Comparison of ENCODE assay signal across 10 cellular contexts in genomic region chr4:150722908-150723362, GRCh38.
DNase-seq lines count a peak whose midpoint lies in the region; ATAC-seq and TF ChIP-seq lines count a peak whose summit lies in the region.
"Had no signal": no experiment of that assay in that cellular context is flagged by ENCODE, and none has a peak within 500 bp of the region (broad histone marks: within the 10 kb centered on the region; RNA-seq: fewer than 3 reads in every experiment).

No MANE protein-coding gene starts in this region.

- peaks cover 5% of the 10 kb centered on the region for H3K4me1 Mint-ChIP-seq in endothelial cell (ENCODE audit: unreplicated experiment)
- H3K4me1 Mint-ChIP-seq: activated naive CD8-positive, alpha-beta T cell treated with anti-CD3 and anti-CD28 coated beads, Interleukin-2, amount 10 ng/mL, durations not matched to agents 7 days and 5 days had no signal

- peak; percentile 73 for TF ChIP-seq CTCF in VCaP (conservative IDR thresholded peaks at IDR 0.05)
- no peak for TF ChIP-seq CTCF in endothelial cell (IDR thresholded peaks at IDR 0.05; ENCODE audit: unreplicated experiment)

- DNase-seq in EH (ENCODE audit: low read depth), result peak; percentile 25
- DNase-seq in Right ventricle myocardium inferior (ENCODE audit: missing footprints), result peak; percentile 90
- peak; percentile 10 for DNase-seq in pons (ENCODE audit: low spot score)
- no peak for DNase-seq in endothelial cell (ENCODE audit: low spot score)
- DNase-seq in NCI-H1417 (lab: John Stamatoyannopoulos, UW), result no peak
- DNase-seq in NAMALWA (ENCODE audit: low spot score), result no peak
- DNase-seq: activated naive CD8-positive, alpha-beta T cell treated with anti-CD3 and anti-CD28 coated beads, Interleukin-2, amount 10 ng/mL, durations not matched to agents 7 days and 5 days; DMS53 had no signal

- H3K36me3 Mint-ChIP-seq in endothelial cell (ENCODE audit: low read depth, unreplicated experiment), result peaks cover 11% of the 10 kb centered on the region

- intact Hi-C loops in Right ventricle myocardium inferior (cut with DNase I), result loop anchor here (2.0 to 10.0 kb wide), 2 partner anchors 144 to 242 kb away; no protein-coding TSS in a partner anchor

- no peak overlapping the region for H3K4me3 Mint-ChIP-seq in endothelial cell (ENCODE audit: unreplicated experiment)
- H3K4me3 Mint-ChIP-seq: activated naive CD8-positive, alpha-beta T cell treated with anti-CD3 and anti-CD28 coated beads, Interleukin-2, amount 10 ng/mL, durations not matched to agents 7 days and 5 days had no signal

- peak; percentile 99 for ATAC-seq in Right ventricle myocardium inferior
- ATAC-seq in GM19351 (IDR thresholded peaks at IDR 0.05; ENCODE audit: unreplicated experiment), result no peak

- H3K9me3 Mint-ChIP-seq in endothelial cell (ENCODE audit: unreplicated experiment), result no peaks in the 10 kb centered on the region

- no peak overlapping the region for H3K27ac Mint-ChIP-seq in endothelial cell (ENCODE audit: unreplicated experiment)
- H3K27ac Mint-ChIP-seq: activated naive CD8-positive, alpha-beta T cell treated with anti-CD3 and anti-CD28 coated beads, Interleukin-2, amount 10 ng/mL, durations not matched to agents 7 days and 5 days had no signal

- H3K27me3 Mint-ChIP-seq in endothelial cell (ENCODE audit: unreplicated experiment), result no peaks in the 10 kb centered on the region
- H3K27me3 Mint-ChIP-seq: activated naive CD8-positive, alpha-beta T cell treated with anti-CD3 and anti-CD28 coated beads, Interleukin-2, amount 10 ng/mL, durations not matched to agents 7 days and 5 days had no signal

- H3K27ac ChIP-seq in VCaP, result peak overlapping the region; percentile 74

Comparison
In these comparisons a context has a peak if more than half of its experiments do, and no peak if none do; other contexts are left out.
1. DNase-seq: peak in EH (single experiment), Right ventricle myocardium inferior (single experiment) and pons (single experiment); none in endothelial cell (single experiment), NCI-H1417 (0 of 3) and NAMALWA (single experiment).